In genomic region chr13:100594731-100595130, GRCh38 we compare ENCODE assay signal across 1 cellular context.
TF ChIP-seq lines count a peak whose summit lies in the region.

No MANE protein-coding gene starts in this region.

TF ChIP-seq in K562, 482 proteins besides CTCF, POLR2A, EP300 and RAD21 (continued from another document):
- TF ChIP-seq, protein P1, sequence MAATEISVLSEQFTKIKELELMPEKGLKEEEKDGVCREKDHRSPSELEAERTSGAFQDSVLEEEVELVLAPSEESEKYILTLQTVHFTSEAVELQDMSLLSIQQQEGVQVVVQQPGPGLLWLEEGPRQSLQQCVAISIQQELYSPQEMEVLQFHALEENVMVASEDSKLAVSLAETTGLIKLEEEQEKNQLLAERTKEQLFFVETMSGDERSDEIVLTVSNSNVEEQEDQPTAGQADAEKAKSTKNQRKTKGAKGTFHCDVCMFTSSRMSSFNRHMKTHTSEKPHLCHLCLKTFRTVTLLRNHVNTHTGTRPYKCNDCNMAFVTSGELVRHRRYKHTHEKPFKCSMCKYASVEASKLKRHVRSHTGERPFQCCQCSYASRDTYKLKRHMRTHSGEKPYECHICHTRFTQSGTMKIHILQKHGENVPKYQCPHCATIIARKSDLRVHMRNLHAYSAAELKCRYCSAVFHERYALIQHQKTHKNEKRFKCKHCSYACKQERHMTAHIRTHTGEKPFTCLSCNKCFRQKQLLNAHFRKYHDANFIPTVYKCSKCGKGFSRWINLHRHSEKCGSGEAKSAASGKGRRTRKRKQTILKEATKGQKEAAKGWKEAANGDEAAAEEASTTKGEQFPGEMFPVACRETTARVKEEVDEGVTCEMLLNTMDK (IDR thresholded peaks at IDR 0.05; ENCODE audit: borderline replicate concordance, insufficient read depth, low read depth, low read length, poor library complexity, severe bottlenecking): peak; percentile 36
